ENCODE assay signal across 28 cellular contexts in genomic region chr7:83276250-83276649, GRCh38.
"Had no signal": no experiment of that assay in that cellular context is flagged by ENCODE, and none has a peak within 500 bp of the region (broad histone marks: within the 10 kb centered on the region; RNA-seq: fewer than 3 reads in every experiment).

No MANE protein-coding gene starts in this region.

- H3K4me3 ChIP-seq: ascending aorta, breast epithelium, cardiac muscle cell, coronary artery, dorsolateral prefrontal cortex had no signal

- H3K36me3 ChIP-seq: ascending aorta, breast epithelium, cardiac muscle cell had no signal

- H3K27ac ChIP-seq: ascending aorta, breast epithelium, cardiac muscle cell, coronary artery, dorsolateral prefrontal cortex had no signal

- FAIRE-seq: frontal cortex had no signal

- H3K27me3 ChIP-seq: ascending aorta, breast epithelium had no signal

- H3K9me3 ChIP-seq: ascending aorta, breast epithelium had no signal

- H3K4me1 ChIP-seq: ascending aorta, breast epithelium had no signal

- ATAC-seq: activated naive CD4-positive, alpha-beta T cell treated with anti-CD3 and anti-CD28 coated beads, Interleukin-2, amount 50 U/mL, for 72 hours; activated T-cell treated with anti-CD3 and anti-CD28 coated beads, Interleukin-2, amount 50 U/mL, for 72 hours; esophagus mucosa had no signal

- DNase-seq: activated CD4-positive, alpha-beta memory T cell treated with anti-CD3 and anti-CD28 coated beads, Interleukin-2, amount 10 ng/mL, durations not matched to agents 7 days and 5 days; activated CD4-positive, alpha-beta T cell treated with anti-CD3 and anti-CD28 coated beads for 4 hours; activated CD4-positive, alpha-beta T cell treated with anti-CD3 and anti-CD28 coated beads, Interleukin-2, amount 10 ng/mL, durations not matched to agents 7 days and 5 days; activated CD4-positive, alpha-beta T cell treated with anti-CD3 and anti-CD28 coated beads, Interleukin-2, amount 50 U/mL, for 4 hours; activated CD4-positive, CD25-positive, alpha-beta regulatory T cell; activated CD4-positive, CD25-positive, alpha-beta regulatory T cell treated with anti-CD3 and anti-CD28 coated beads, Interleukin-2, amount 50 U/mL, for 72 hours; activated CD8-positive, alpha-beta memory T cell treated with anti-CD3 and anti-CD28 coated beads, Interleukin-2, amount 50 U/mL, for 48 hours; activated gamma-delta T cell; activated naive CD4-positive, alpha-beta T cell; activated naive CD4-positive, alpha-beta T cell treated with anti-CD3 and anti-CD28 coated beads, Interleukin-2, amount 10 ng/mL, durations not matched to agents 7 days and 5 days; activated naive CD8-positive, alpha-beta T cell treated with anti-CD3 and anti-CD28 coated beads, Interleukin-2, amount 10 ng/mL, durations not matched to agents 7 days and 5 days; activated T-cell treated with anti-CD3 and anti-CD28 coated beads for 4 hours; activated T-cell treated with anti-CD3 and anti-CD28 coated beads, Interleukin-2, amount 50 U/mL, for 24 hours; activated T-cell treated with anti-CD3 and anti-CD28 coated beads, Interleukin-2, amount 50 U/mL, for 72 hours; central memory CD4-positive, alpha-beta T cell; dorsolateral prefrontal cortex; effector memory CD4-positive, alpha-beta T cell; endodermal cell; foreskin fibroblast; head of caudate nucleus; T-helper 2 cell had no signal
